11 cellular contexts compared by ENCODE assay signal in the genomic region with DNA sequence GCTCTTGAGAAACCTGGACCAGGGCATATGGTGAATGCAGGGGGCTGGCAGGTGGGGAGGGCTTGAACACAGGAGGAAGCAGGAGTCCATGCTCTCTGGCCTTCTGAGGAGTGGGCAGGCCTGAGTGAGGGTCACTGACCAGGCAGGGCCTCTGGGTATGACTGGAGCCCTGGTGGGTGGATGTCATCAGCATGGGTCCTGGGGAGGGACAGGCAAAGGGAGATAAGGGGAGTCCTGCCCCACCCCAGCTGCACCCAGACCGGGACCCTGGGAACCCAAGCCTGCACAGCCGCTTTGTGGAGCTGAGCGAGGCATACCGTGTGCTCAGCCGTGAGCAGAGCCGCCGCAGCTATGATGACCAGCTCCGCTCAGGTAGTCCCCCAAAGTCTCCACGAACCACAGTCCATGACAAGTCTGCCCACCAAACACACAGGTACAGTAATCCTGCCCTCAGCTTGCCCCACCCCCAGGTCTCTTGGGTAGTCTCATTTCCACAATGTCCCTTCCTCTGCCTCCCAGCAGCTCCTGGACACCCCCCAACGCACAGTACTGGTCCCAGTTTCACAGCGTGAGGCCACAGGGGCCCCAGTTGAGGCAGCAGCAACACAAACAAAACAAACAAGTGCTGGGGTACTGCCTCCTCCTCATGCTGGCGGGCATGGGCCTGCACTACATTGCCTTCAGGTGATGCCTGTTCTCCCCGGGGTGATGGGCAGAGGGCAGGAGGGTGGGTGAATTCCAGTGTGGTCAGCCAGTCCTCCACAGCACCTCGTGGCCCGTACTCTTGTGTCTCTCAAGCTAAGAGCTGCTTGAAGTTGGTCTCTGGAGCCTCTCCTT. TPM values are rescaled to one million over a fixed set of nuclear protein-coding genes. Genes with fewer than 3 reads are reported as not detected.
A peak's percentile ranks its signal among the peaks of the same experiment; 100 is the strongest.
DNase-seq lines count a peak whose midpoint lies in the region; FAIRE-seq and TF ChIP-seq lines count a peak whose summit lies in the region.
"Had no signal": no experiment of that assay in that cellular context is flagged by ENCODE, and none has a peak within 500 bp of the region (broad histone marks: within the 10 kb centered on the region; RNA-seq: fewer than 3 reads in every experiment).

No MANE protein-coding gene starts in this region.

- H3K4me2 ChIP-seq in astrocyte (ENCODE audit: low read length) (no peak overlapping the region), neuronal stem cell (ENCODE audit: insufficient read depth, low read length, poor library complexity, severe bottlenecking) (no peak overlapping the region)

- no CpG with 5 or more reads among the region's 15 CpGs for WGBS in neuronal stem cell (ENCODE audit: extremely low coverage in 2 of 2, insufficient read length in 2 of 2, insufficient replicate concordance in 1 of 2), 2 donors

- H2AFZ ChIP-seq in astrocyte (ENCODE audit: low read depth, low read length) (no peak overlapping the region), neuronal stem cell (ENCODE audit: low read length) (no peak overlapping the region)

- H3K27me3 ChIP-seq in astrocyte (ENCODE audit: insufficient read depth, low read length) (no peaks in the 10 kb centered on the region), neuronal stem cell (ENCODE audit: control insufficient read depth in 3 of 3, insufficient read depth in 3 of 3, low read depth in 1 of 3, low read length in 3 of 3) (peaks cover 0 to 36% (median 0%) of the 10 kb centered on the region in 3 experiments)
- H3K27me3 ChIP-seq: transverse colon had no signal

- peaks cover 2% of the 10 kb centered on the region for H3K36me3 Mint-ChIP-seq in T-helper 1 cell treated with Interleukin-12 subunit alpha and Interleukin-12 subunit beta and Interleukin-4 antibody, amounts not matched to agents 30 μg/mL and 1 μg/mL, for 36 hours (ENCODE audit: low read depth)
- H3K36me3 Mint-ChIP-seq in astrocyte (ENCODE audit: low read depth, unreplicated experiment) = no peaks in the 10 kb centered on the region

- H3K79me1 ChIP-seq in neuronal stem cell (ENCODE audit: low read depth, low read length) = peaks cover 5% of the 10 kb centered on the region

- H3K36me3 ChIP-seq in astrocyte (ENCODE audit: insufficient read depth, low read length) (no peaks in the 10 kb centered on the region), neuronal stem cell (replicated peaks in 1 of 2; ENCODE audit: control insufficient read depth in 2 of 2, insufficient read depth in 2 of 2, low read length in 2 of 2) (peaks cover 0 to 5% of the 10 kb centered on the region in 2 donors)
- H3K36me3 ChIP-seq: transverse colon had no signal

- peak overlapping the region; percentile 60 for H2AK5ac ChIP-seq in neuronal stem cell (ENCODE audit: low read depth, low read length)

- H3K27ac ChIP-seq in astrocyte (ENCODE audit: low read depth, low read length) = no peak overlapping the region
- no peak overlapping the region for H3K27ac ChIP-seq in neuronal stem cell (replicated peaks; ENCODE audit: low read length)
- H3K27ac ChIP-seq: 22Rv1 had no signal

- H3K14ac ChIP-seq in neuronal stem cell (ENCODE audit: low read length) = peak overlapping the region; percentile 63

- FAIRE-seq in astrocyte (lab: Jason Lieb, UNC) = no peak

- H3K23ac ChIP-seq in neuronal stem cell (ENCODE audit: low read depth, low read length, poor library complexity) = peak overlapping the region; percentile 89

- no peak overlapping the region for H3K4ac ChIP-seq in neuronal stem cell (ENCODE audit: low read length)

- H2BK120ac ChIP-seq in neuronal stem cell (ENCODE audit: low read depth, low read length) = no peak overlapping the region

- H3K18ac ChIP-seq in neuronal stem cell (ENCODE audit: low read length) = no peak overlapping the region

- peaks cover 22% of the 10 kb centered on the region for H3K4me1 ChIP-seq in astrocyte (ENCODE audit: insufficient read depth, low read length)
- H3K4me1 ChIP-seq in neuronal stem cell (ENCODE audit: control insufficient read depth in 2 of 2, insufficient read depth in 1 of 2, low read depth in 1 of 2, low read length in 2 of 2) = peaks cover 10 to 14% of the 10 kb centered on the region in 2 donors

- H3K4me3 ChIP-seq in astrocyte (ENCODE audit: insufficient read depth, low read depth, low read length) = no peak overlapping the region
- no peak overlapping the region for H3K4me3 ChIP-seq in neuronal stem cell (ENCODE audit: low read length in 2 of 2)
- H3K4me3 ChIP-seq: transverse colon had no signal

- peak overlapping the region; percentile 85 for H3K4me3 Mint-ChIP-seq in T-helper 1 cell treated with Interleukin-12 subunit alpha and Interleukin-12 subunit beta and Interleukin-4 antibody, amounts not matched to agents 30 μg/mL and 1 μg/mL, for 36 hours
- peak overlapping the region; percentile 85 for H3K4me3 Mint-ChIP-seq in astrocyte (ENCODE audit: unreplicated experiment)

- no peak for TF ChIP-seq CTCF in astrocyte (IDR thresholded peaks at IDR 0.05; ENCODE audit: insufficient read depth, low read depth, low read length)

- DNase-seq in T-helper 1 cell = no peak
- DNase-seq in astrocyte (ENCODE audit: low read depth) = no peak
- DNase-seq in neuronal stem cell (ENCODE audit: low spot score) = no peak
- DNase-seq in globus pallidus (ENCODE audit: low spot score) = no peak
- no peak for DNase-seq in SIG-M5 (lab: John Stamatoyannopoulos, UW)
- DNase-seq: activated T-cell treated with anti-CD3 and anti-CD28 coated beads for 4 hours, HCEC 1CT, NCI-H526 treated with DMSO at 0.1 percent for 48 hours, transverse colon had no signal

- no peaks in the 10 kb centered on the region for H3K27me3 Mint-ChIP-seq in T-helper 1 cell treated with Interleukin-12 subunit alpha and Interleukin-12 subunit beta and Interleukin-4 antibody, amounts not matched to agents 30 μg/mL and 1 μg/mL, for 36 hours (ENCODE audit: low read depth)
- no peaks in the 10 kb centered on the region for H3K27me3 Mint-ChIP-seq in astrocyte (ENCODE audit: low read depth, unreplicated experiment)

- peaks cover 12% of the 10 kb centered on the region for H4K20me1 ChIP-seq in astrocyte (ENCODE audit: insufficient read depth, low read length)

- peak overlapping the region; percentile 54 for H2BK15ac ChIP-seq in neuronal stem cell (ENCODE audit: low read length)

- no peak overlapping the region for H3K27ac Mint-ChIP-seq in T-helper 1 cell treated with Interleukin-12 subunit alpha and Interleukin-12 subunit beta and Interleukin-4 antibody, amounts not matched to agents 30 μg/mL and 1 μg/mL, for 36 hours
- no peak overlapping the region for H3K27ac Mint-ChIP-seq in astrocyte (ENCODE audit: unreplicated experiment)

- peak overlapping the region; percentile 63 for H2BK12ac ChIP-seq in neuronal stem cell (ENCODE audit: low read length)

- no peak overlapping the region for H2BK5ac ChIP-seq in neuronal stem cell (ENCODE audit: low read length)

- no peaks in the 10 kb centered on the region for H3K9me3 ChIP-seq in astrocyte (ENCODE audit: insufficient read depth, low read depth, low read length)
- no peaks in the 10 kb centered on the region for H3K9me3 ChIP-seq in neuronal stem cell (replicated peaks in 1 of 2; ENCODE audit: control insufficient read depth in 2 of 2, insufficient read depth in 1 of 2, low read depth in 1 of 2, low read length in 2 of 2)
- H3K9me3 ChIP-seq: transverse colon had no signal

- peaks cover 35% of the 10 kb centered on the region for H3K4me1 Mint-ChIP-seq in T-helper 1 cell treated with Interleukin-12 subunit alpha and Interleukin-12 subunit beta and Interleukin-4 antibody, amounts not matched to agents 30 μg/mL and 1 μg/mL, for 36 hours (ENCODE audit: low read depth)
- H3K4me1 Mint-ChIP-seq in astrocyte (ENCODE audit: low read depth, unreplicated experiment) = peaks cover 6% of the 10 kb centered on the region

- no peak overlapping the region for H4K8ac ChIP-seq in neuronal stem cell (ENCODE audit: low read depth, low read length)

- H3K9ac ChIP-seq in astrocyte (ENCODE audit: low read length) (no peak overlapping the region), neuronal stem cell (ENCODE audit: low read depth, low read length, poor library complexity) (no peak overlapping the region)

- peaks cover 15% of the 10 kb centered on the region for H3K79me2 ChIP-seq in astrocyte (ENCODE audit: insufficient read depth, low read length)

- no peaks in the 10 kb centered on the region for H3K9me3 Mint-ChIP-seq in T-helper 1 cell treated with Interleukin-12 subunit alpha and Interleukin-12 subunit beta and Interleukin-4 antibody, amounts not matched to agents 30 μg/mL and 1 μg/mL, for 36 hours
- no peaks in the 10 kb centered on the region for H3K9me3 Mint-ChIP-seq in astrocyte (ENCODE audit: unreplicated experiment)

- H4K91ac ChIP-seq in neuronal stem cell (ENCODE audit: low read depth, low read length, poor library complexity) = peak overlapping the region; percentile 48

RNA-seq across cellular contexts. Expression of gene VEGFB, which starts 2.0 kb away (rescaled TPM):
- 30.4 and 36.8 TPM in 2 replicates for total RNA-seq in astrocyte
- 35.4 TPM for polyA plus RNA-seq in neuronal stem cell (2013, experiment 1 of 2)
- polyA plus RNA-seq in neuronal stem cell (2013, experiment 2 of 2) = 32.3 TPM

RNA-seq across cellular contexts. Expression of gene DNAJC4, which starts 2.1 kb away (rescaled TPM):
- 23.8 and 25.7 TPM in 2 replicates for total RNA-seq in astrocyte
- polyA plus RNA-seq in neuronal stem cell (2013, experiment 1 of 2) = 29.4 TPM
- polyA plus RNA-seq in neuronal stem cell (2013, experiment 2 of 2) = 29.4 TPM

RNA-seq across cellular contexts. Expression of gene NUDT22, which starts 6.3 kb away (rescaled TPM):
- 40.2 and 40.7 TPM in 2 replicates for total RNA-seq in astrocyte
- polyA plus RNA-seq in neuronal stem cell (2013, experiment 1 of 2) = 30.8 TPM
- polyA plus RNA-seq in neuronal stem cell (2013, experiment 2 of 2) = 29.4 TPM

RNA-seq across cellular contexts. Expression of gene TRPT1, which starts 6.4 kb away (rescaled TPM):
- 28.8 and 29.4 TPM in 2 replicates for total RNA-seq in astrocyte
- polyA plus RNA-seq in neuronal stem cell (2013, experiment 1 of 2) = 53.3 TPM
- polyA plus RNA-seq in neuronal stem cell (2013, experiment 2 of 2) = 53.3 TPM

RNA-seq across cellular contexts. Expression of gene FKBP2, which starts 8.5 kb away (rescaled TPM):
- total RNA-seq in astrocyte = 41.5 and 45.6 TPM in 2 replicates
- 36.4 TPM for polyA plus RNA-seq in neuronal stem cell (2013, experiment 1 of 2)
- polyA plus RNA-seq in neuronal stem cell (2013, experiment 2 of 2) = 40.7 TPM
